ENCODE assay signal across 1 cellular context in the genomic region with DNA sequence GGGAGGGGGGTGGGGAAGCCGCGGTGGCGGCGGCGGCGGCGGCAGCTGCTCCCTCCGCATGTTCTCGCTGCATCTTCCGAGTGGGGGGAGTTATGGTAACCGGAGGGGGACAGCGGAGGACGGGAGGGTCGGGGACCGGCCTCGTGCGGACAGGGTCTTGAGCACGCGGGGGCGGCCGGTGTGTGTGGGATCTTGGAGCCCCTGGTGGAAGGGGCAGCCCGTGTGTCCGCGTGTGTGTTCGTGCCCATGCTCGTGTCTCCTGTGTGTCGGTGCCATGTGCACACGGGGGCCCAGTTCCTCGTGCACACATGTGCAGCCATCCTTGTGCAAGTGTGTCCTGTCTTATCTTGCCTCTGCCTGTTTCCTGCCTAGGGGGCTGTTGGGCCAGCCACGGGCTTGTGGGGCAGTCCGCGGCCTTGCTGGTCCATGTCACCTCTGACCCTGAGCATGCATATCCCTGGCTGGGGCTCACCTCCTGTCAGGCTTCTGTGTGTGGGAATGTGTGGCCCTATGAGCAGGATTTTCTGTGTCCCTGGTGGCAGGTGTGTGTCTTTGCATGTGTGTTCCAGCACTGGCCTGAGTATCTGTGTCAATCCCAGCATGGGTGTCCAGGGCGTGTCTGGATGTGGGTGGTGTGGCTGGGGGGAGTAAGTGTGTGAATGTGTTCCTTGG.
TF ChIP-seq lines count a peak whose summit lies in the region.

No MANE protein-coding gene starts in this region.

TF ChIP-seq in H1, 55 proteins besides CTCF, POLR2A, EP300 and RAD21:
- no peak for TF ChIP-seq RBBP5 (IDR thresholded peaks at IDR 0.05; ENCODE audit: borderline replicate concordance, low read depth, low read length)
- TF ChIP-seq, protein P1, sequence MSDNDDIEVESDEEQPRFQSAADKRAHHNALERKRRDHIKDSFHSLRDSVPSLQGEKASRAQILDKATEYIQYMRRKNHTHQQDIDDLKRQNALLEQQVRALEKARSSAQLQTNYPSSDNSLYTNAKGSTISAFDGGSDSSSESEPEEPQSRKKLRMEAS (IDR thresholded peaks at IDR 0.05), result peak; percentile 65
- no peak for TF ChIP-seq RNF2 (IDR thresholded peaks at IDR 0.05; ENCODE audit: borderline replicate concordance, low read depth, low read length, missing control alignments, poor library complexity, severe bottlenecking)
- TF ChIP-seq SIN3A (conservative IDR thresholded peaks at IDR 0.05 in 1 of 2, IDR thresholded peaks at IDR 0.05 in 1 of 2; ENCODE audit: low read depth in 1 of 2, low read length in 2 of 2), result peak in 1 of 2 experiments; percentile 32; a peak in 1 of 4 replicates
- TF ChIP-seq, protein P2, sequence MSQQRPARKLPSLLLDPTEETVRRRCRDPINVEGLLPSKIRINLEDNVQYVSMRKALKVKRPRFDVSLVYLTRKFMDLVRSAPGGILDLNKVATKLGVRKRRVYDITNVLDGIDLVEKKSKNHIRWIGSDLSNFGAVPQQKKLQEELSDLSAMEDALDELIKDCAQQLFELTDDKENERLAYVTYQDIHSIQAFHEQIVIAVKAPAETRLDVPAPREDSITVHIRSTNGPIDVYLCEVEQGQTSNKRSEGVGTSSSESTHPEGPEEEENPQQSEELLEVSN (IDR thresholded peaks at IDR 0.05), result no peak
- TF ChIP-seq POU5F1 (IDR thresholded peaks at IDR 0.05; ENCODE audit: low read depth, low read length), result no peak
- TF ChIP-seq PHF8 (conservative IDR thresholded peaks at IDR 0.05; ENCODE audit: low read depth, low read length), result no peak
- TF ChIP-seq, protein P3, sequence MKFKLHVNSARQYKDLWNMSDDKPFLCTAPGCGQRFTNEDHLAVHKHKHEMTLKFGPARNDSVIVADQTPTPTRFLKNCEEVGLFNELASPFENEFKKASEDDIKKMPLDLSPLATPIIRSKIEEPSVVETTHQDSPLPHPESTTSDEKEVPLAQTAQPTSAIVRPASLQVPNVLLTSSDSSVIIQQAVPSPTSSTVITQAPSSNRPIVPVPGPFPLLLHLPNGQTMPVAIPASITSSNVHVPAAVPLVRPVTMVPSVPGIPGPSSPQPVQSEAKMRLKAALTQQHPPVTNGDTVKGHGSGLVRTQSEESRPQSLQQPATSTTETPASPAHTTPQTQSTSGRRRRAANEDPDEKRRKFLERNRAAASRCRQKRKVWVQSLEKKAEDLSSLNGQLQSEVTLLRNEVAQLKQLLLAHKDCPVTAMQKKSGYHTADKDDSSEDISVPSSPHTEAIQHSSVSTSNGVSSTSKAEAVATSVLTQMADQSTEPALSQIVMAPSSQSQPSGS (IDR thresholded peaks at IDR 0.05; ENCODE audit: low read length), result no peak
- no peak for TF ChIP-seq TCF12 (IDR thresholded peaks at IDR 0.05; ENCODE audit: low read depth, low read length)
- no peak for TF ChIP-seq BRCA1 (IDR thresholded peaks at IDR 0.05; ENCODE audit: low read depth, low read length)
- no peak for TF ChIP-seq RXRA (IDR thresholded peaks at IDR 0.05; ENCODE audit: insufficient read depth, low read depth, low read length)
- TF ChIP-seq CHD2 (IDR thresholded peaks at IDR 0.05; ENCODE audit: low read length), result no peak
- TF ChIP-seq, protein P4, sequence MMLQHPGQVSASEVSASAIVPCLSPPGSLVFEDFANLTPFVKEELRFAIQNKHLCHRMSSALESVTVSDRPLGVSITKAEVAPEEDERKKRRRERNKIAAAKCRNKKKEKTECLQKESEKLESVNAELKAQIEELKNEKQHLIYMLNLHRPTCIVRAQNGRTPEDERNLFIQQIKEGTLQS (IDR thresholded peaks at IDR 0.05; ENCODE audit: insufficient read depth, low read depth, low read length), result no peak
- no peak for TF ChIP-seq SP4 (IDR thresholded peaks at IDR 0.05; ENCODE audit: low read length)
